ENCODE assay signal across 28 cellular contexts in the genomic region with DNA sequence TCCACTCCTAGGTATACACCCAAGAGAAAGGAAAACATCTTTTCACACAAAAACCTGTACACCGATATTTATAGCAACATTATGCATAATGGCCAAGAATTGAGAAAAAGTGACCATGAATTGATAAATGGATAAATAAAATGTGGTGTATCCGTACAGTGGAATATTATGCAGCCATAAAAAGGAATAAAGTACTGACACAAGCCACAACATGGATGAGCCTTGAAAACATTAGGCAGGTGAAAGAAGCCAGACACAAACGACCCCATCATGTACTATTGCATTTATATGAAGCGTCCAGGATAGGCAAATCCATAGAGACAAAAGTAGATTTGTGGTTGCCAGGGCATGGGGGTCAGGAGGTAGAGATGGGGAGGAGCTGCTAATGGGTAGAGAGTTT.
"Had no signal": no experiment of that assay in that cellular context is flagged by ENCODE, and none has a peak within 500 bp of the region (broad histone marks: within the 10 kb centered on the region; RNA-seq: fewer than 3 reads in every experiment).

No MANE protein-coding gene starts in this region.

- H3K9me3 ChIP-seq: colonic mucosa, esophagus muscularis mucosa, esophagus squamous epithelium, gastrocnemius medialis, gastroesophageal sphincter, heart left ventricle, heart right ventricle had no signal

- H3K4me3 ChIP-seq: colonic mucosa, coronary artery, dorsolateral prefrontal cortex, esophagus muscularis mucosa, esophagus squamous epithelium, gastrocnemius medialis, gastroesophageal sphincter, heart left ventricle, heart right ventricle had no signal

- H3K27ac Mint-ChIP-seq: dendritic cell treated with granulocyte-macrophage colony-stimulating factor and Interleukin-4, amounts not matched to agents 40 ng/mL and 50 ng/mL, for 4 days; effector memory CD8-positive, alpha-beta T cell; endodermal cell had no signal

- ATAC-seq: effector memory CD8-positive, alpha-beta T cell; gastrocnemius medialis; gastroesophageal sphincter; heart left ventricle; heart right ventricle had no signal

- DNase-seq: colonic mucosa; cortex of kidney; dermis blood vessel endothelial cell; dorsolateral prefrontal cortex; effector CD4-positive, alpha-beta T cell; effector CD8-positive, alpha-beta T cell; effector memory CD4-positive, alpha-beta T cell; effector memory CD8-positive, alpha-beta T cell; endodermal cell; erythroblast; esophagus squamous epithelium; foreskin fibroblast; foreskin keratinocyte; foreskin melanocyte; gastrocnemius medialis; glutamatergic neuron; head of caudate nucleus; heart left ventricle; heart right ventricle had no signal

- FAIRE-seq: colon, endometrium, endothelial cell of umbilical vein, frontal cortex had no signal

- H3K9me3 Mint-ChIP-seq: dendritic cell treated with granulocyte-macrophage colony-stimulating factor and Interleukin-4, amounts not matched to agents 40 ng/mL and 50 ng/mL, for 4 days; effector memory CD8-positive, alpha-beta T cell; endodermal cell had no signal

- H3K27me3 ChIP-seq: colonic mucosa, gastrocnemius medialis had no signal

- H3K4me1 Mint-ChIP-seq: endodermal cell had no signal

- H3K36me3 ChIP-seq: colonic mucosa, esophagus muscularis mucosa, esophagus squamous epithelium, gastrocnemius medialis, gastroesophageal sphincter, heart left ventricle, heart right ventricle had no signal

- H3K4me3 Mint-ChIP-seq: dendritic cell treated with granulocyte-macrophage colony-stimulating factor and Interleukin-4, amounts not matched to agents 40 ng/mL and 50 ng/mL, for 4 days; effector memory CD8-positive, alpha-beta T cell; endodermal cell had no signal

- H3K4me1 ChIP-seq: colonic mucosa, esophagus muscularis mucosa, foreskin keratinocyte, gastroesophageal sphincter had no signal

- H3K27ac ChIP-seq: colonic mucosa, coronary artery, dorsolateral prefrontal cortex, epithelial cell of prostate, esophagus muscularis mucosa, foreskin keratinocyte, gastroesophageal sphincter, heart left ventricle, heart right ventricle had no signal
